8 cellular contexts compared by ENCODE assay signal in the genomic region with DNA sequence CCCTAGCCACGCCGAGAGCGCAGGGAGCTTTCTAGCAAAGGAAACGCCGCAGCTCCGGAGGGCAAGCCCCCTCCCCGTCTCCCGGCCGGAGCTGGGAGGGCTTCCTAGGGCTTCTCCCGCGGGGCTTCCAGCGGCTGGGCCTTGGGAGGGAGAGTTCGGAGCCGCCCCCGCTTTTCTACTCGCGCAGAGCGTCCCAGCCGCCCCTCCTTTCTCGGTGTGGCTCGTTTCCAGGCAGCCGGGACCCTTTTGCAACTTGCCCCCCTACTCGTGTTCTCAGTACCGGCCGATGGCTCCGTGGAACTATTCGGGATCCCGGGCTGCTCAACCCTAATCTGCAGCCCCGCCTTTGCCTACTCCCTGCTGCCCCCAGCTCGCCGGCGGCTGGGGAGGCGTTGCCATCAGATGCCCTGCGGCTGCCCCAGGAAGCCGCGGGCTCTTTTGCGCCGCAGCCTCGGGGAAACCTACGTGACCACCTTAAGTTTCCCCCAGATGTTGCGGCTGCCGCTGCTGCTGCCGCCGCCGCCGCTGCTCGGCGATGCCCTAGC. TPM values are rescaled to one million over a fixed set of nuclear protein-coding genes. Genes with fewer than 3 reads are reported as not detected.
DNase-seq lines count a peak whose midpoint lies in the region; ATAC-seq, FAIRE-seq and TF ChIP-seq lines count a peak whose summit lies in the region.

No MANE protein-coding gene starts in this region.

- intact Hi-C loops in MCF 10A (cut with micrococcal nuclease), result loop anchor here (1.0 to 5.0 kb wide), 5 partner anchors 66 to 957 kb away; no protein-coding TSS in a partner anchor
- intact Hi-C loops in spleen (cut with DNase I; ENCODE audit: low total_unique reads), result loop anchor here (10.0 kb wide), 1 partner anchor 251 kb away; no protein-coding TSS in a partner anchor

- H3K36me3 Mint-ChIP-seq in T-cell (peaks cover 17% of the 10 kb centered on the region), MCF 10A (ENCODE audit: insufficient read depth, unreplicated experiment) (peaks cover 14% of the 10 kb centered on the region)

- H3K9me3 Mint-ChIP-seq in T-cell, result no peaks in the 10 kb centered on the region
- no peaks in the 10 kb centered on the region for H3K9me3 Mint-ChIP-seq in MCF 10A (ENCODE audit: unreplicated experiment)

- no peaks in the 10 kb centered on the region for H3K9me3 ChIP-seq in spleen

- H3K27me3 Mint-ChIP-seq in T-cell (peaks cover 8 to 16% of the 10 kb centered on the region in 2 donors), MCF 10A (ENCODE audit: insufficient read depth, unreplicated experiment) (no peaks in the 10 kb centered on the region)

- no peak for FAIRE-seq in D721Med (lab: Jason Lieb, UNC)

- WGBS in spleen, 5 donors, result 0 to 1% (median 1%) methylated on average over 40 to 48 of the region's 48 CpGs

- BruUV-seq in MCF 10A (replicated peaks; lab: Mats Ljungman, UMichigan), result no TSS peak

- DNase-seq in EH (ENCODE audit: low read depth) (peak; percentile 53), HL-60 (ENCODE audit: low read depth in 1 of 2, low spot score in 1 of 2) (peak in 1 of 2 experiments; percentile 65), T-cell (peak in 20 of 34 experiments; percentile 26 to 82 (median 66)), MCF 10A (ENCODE audit: unreplicated experiment) (peak; percentile 54), inferior parietal cortex (ENCODE audit: extremely low spot score) (peak; percentile 42), spleen (peak; percentile 96), D721Med (ENCODE audit: insufficient read length, low spot score) (no peak)

- POLR2A ChIA-PET in T-cell (lab: Charles Lee), result interaction anchor here (0.5 to 6.0 kb wide), 10 partner anchors 9 to 1098 kb away, joined by 3 to 61 read pairs (median 5); no protein-coding TSS in a partner anchor
- POLR2A ChIA-PET in MCF 10A (lab: Yijun Ruan, JAX), result interaction anchor here (0.6 to 5.0 kb wide), 30 partner anchors 8 to 959 kb away, joined by 3 to 74 read pairs (median 4); partner anchors contain the start of gene GPD2

- H3K27ac ChIP-seq in HL-60 (replicated peaks) (peak overlapping the region; percentile 97), spleen (peak overlapping the region; percentile 95 to 99 (median 98))

- TF ChIP-seq POLR2A in spleen (IDR thresholded peaks at IDR 0.05), result peak in 1 of 3 donors; percentile 76

- ATAC-seq in GM19468 (IDR thresholded peaks at IDR 0.05; ENCODE audit: extremely low read depth, unreplicated experiment) (peak; percentile 36), T-cell (replicated peaks in 1 of 4) (peak; percentile 21 to 60 (median 43))

- H3K4me3 ChIP-seq in HL-60 (replicated peaks; ENCODE audit: insufficient read depth, low read length) (peak overlapping the region; percentile 71), spleen (peak overlapping the region; percentile 57 to 85 (median 70))

- H3K27me3 ChIP-seq in HL-60 (ENCODE audit: insufficient read depth, poor library complexity, severe bottlenecking) (no peaks in the 10 kb centered on the region), spleen (replicated peaks in 1 of 7) (peaks cover 0 to 30% (median 14%) of the 10 kb centered on the region in 7 donors)

- TF ChIP-seq CTCF in HL-60 (IDR thresholded peaks at IDR 0.05; ENCODE audit: insufficient read depth, low read length) (no peak), MCF 10A (IDR thresholded peaks at IDR 0.05; ENCODE audit: unreplicated experiment) (no peak), spleen (IDR thresholded peaks at IDR 0.05 in 8 of 11, conservative IDR thresholded peaks at IDR 0.05 in 3 of 11) (peak in 1 of 11 experiments; percentile 35), D721Med (IDR thresholded peaks at IDR 0.05; ENCODE audit: insufficient read depth, missing control alignments) (no peak)

- H3K4me3 Mint-ChIP-seq in T-cell (peak overlapping the region; percentile 92 to 96 (median 95)), MCF 10A (ENCODE audit: unreplicated experiment) (peak overlapping the region; percentile 87)

- H3K4me1 Mint-ChIP-seq in T-cell (peaks cover 43 to 58% (median 55%) of the 10 kb centered on the region in 3 donors), MCF 10A (ENCODE audit: insufficient read depth, unreplicated experiment) (peaks cover 12% of the 10 kb centered on the region)

- CTCF ChIA-PET in T-cell (lab: Charles Lee) (interaction anchor here (0.6 to 2.4 kb wide), 14 partner anchors 8 to 1443 kb away, joined by 3 to 44 read pairs (median 5); no protein-coding TSS in a partner anchor), MCF 10A (lab: Yijun Ruan, JAX) (interaction anchor here (0.6 to 6.3 kb wide), 23 partner anchors 11 to 962 kb away, joined by 3 to 66 read pairs (median 8); partner anchors contain the start of gene GPD2)

- H3K27ac Mint-ChIP-seq in T-cell (peak overlapping the region; percentile 94 to 95), MCF 10A (ENCODE audit: low read depth, unreplicated experiment) (peak overlapping the region; percentile 99)

- peaks cover 0 to 8% (median 0%) of the 10 kb centered on the region in 6 donors for H3K36me3 ChIP-seq in spleen

- peaks cover 16 to 72% (median 39%) of the 10 kb centered on the region in 6 donors for H3K4me1 ChIP-seq in spleen

RNA-seq across cellular contexts. Expression of gene NR4A2, which starts 1.5 kb away (rescaled TPM):
- total RNA-seq in T-cell (100 to 1,000 TPM in 2 of 5 donors, 1 to 10 TPM in 3; 3.7 to 300 (median 6.7) TPM), MCF 10A (2022) (1.4 and 2.6 TPM in 2 replicates), spleen (10 to 100 TPM in 1 of 7 donors, 1 to 10 TPM in 5, under 1 TPM in 1; 0.56 to 13.1 (median 3.2) TPM)
- polyA plus RNA-seq in spleen, result 1 to 10 TPM in 1 of 3 donors, under 1 TPM in 2; 0.64 to 1.9 (median 0.96) TPM
